In the genomic region with DNA sequence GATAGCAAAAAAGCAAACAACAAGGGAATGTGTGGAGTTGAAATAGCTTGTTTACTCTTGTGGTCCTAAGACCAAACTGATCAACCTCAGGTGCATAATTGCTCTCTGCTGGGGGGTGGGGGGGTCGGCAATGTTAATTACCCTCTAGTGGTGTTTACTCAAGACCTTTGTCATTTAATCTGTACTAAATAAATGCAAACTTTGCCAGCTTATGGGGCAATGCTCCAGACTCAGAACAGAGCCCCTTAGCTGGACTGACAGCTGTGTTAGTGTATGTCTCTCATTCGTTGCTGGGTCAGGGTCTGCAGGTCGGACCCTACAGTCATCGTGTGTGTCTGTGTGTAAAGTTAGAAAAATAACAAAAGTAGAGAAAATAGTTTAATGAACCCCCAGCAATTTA, we compare ENCODE assay signal across 11 cellular contexts.
"Had no signal": no experiment of that assay in that cellular context is flagged by ENCODE, and none has a peak within 500 bp of the region (broad histone marks: within the 10 kb centered on the region; RNA-seq: fewer than 3 reads in every experiment).

No MANE protein-coding gene starts in this region.

- ATAC-seq: GM23338, HCT116 had no signal

- H3K27ac ChIP-seq: GM23248 had no signal

- H3K9me3 ChIP-seq: HAP-1 had no signal

- H3K27ac Mint-ChIP-seq: GM23338, H9, HFFc6 had no signal

- H3K9me3 Mint-ChIP-seq: HFFc6 had no signal

- DNase-seq: GM23248, GOT3, H7, H9, HCEC 1CT, HFFc6 had no signal

- H3K4me3 Mint-ChIP-seq: GM23338, H9, HFFc6 had no signal

- H3K4me2 ChIP-seq: GM23338 had no signal

- H3K9ac ChIP-seq: GM23248 had no signal

- H2AFZ ChIP-seq: GM23248, GM23338 had no signal

- H3K4me3 ChIP-seq: GM23248, GM23338, HAP-1 had no signal

- FAIRE-seq: H1, H54 had no signal

- H3K36me3 ChIP-seq: HAP-1 had no signal
